ENCODE assay signal across 28 cellular contexts in genomic region chr3:41033956-41034519, GRCh38.
DNase-seq lines count a peak whose midpoint lies in the region; ATAC-seq, FAIRE-seq and TF ChIP-seq lines count a peak whose summit lies in the region.
"Had no signal": no experiment of that assay in that cellular context is flagged by ENCODE, and none has a peak within 500 bp of the region (broad histone marks: within the 10 kb centered on the region; RNA-seq: fewer than 3 reads in every experiment).

No MANE protein-coding gene starts in this region.

- H2BK12ac ChIP-seq in H1 (ENCODE audit: low read depth, low read length) = no peak overlapping the region

- no peaks in the 10 kb centered on the region for H3K79me1 ChIP-seq in H1 (ENCODE audit: low read depth, low read length)

- H3K79me2 ChIP-seq in GM23338 (replicated peaks; ENCODE audit: insufficient read depth) = no peaks in the 10 kb centered on the region
- no peaks in the 10 kb centered on the region for H3K79me2 ChIP-seq in H1 (ENCODE audit: control insufficient read depth in 1 of 2, insufficient read depth in 2 of 2, low read length in 2 of 2)
- H3K79me2 ChIP-seq in keratinocyte (ENCODE audit: control insufficient read depth, insufficient read depth, low read length) = no peaks in the 10 kb centered on the region

- H2BK20ac ChIP-seq in H1 (ENCODE audit: low read length) = no peak overlapping the region

- no peaks in the 10 kb centered on the region for H3K23me2 ChIP-seq in H1 (ENCODE audit: low read depth, low read length)

- TF ChIP-seq EP300 in H1 (IDR thresholded peaks at IDR 0.05; ENCODE audit: borderline replicate concordance in 1 of 2, low read depth in 2 of 2, low read length in 2 of 2) = no peak

- H3K18ac ChIP-seq in H1 (ENCODE audit: extremely low read depth, low read length) = no peak overlapping the region

- no peaks in the 10 kb centered on the region; the same call in 1 of the 2 replicates for H3K9me2 ChIP-seq in GM23338 (ENCODE audit: insufficient read depth)

- peak; percentile 31 for DNase-seq in GM23338 (ENCODE audit: low spot score)
- no peak for DNase-seq in H1 (ENCODE audit: low read depth in 1 of 2, low spot score in 2 of 2)
- DNase-seq in keratinocyte (ENCODE audit: low read depth, low spot score) = no peak
- no peak for DNase-seq in activated CD4-positive, CD25-positive, alpha-beta regulatory T cell (lab: John Stamatoyannopoulos, UW)
- DNase-seq in NCI-H1417 (lab: John Stamatoyannopoulos, UW) = no peak
- DNase-seq: Calu3; CD4-positive, alpha-beta memory T cell; DMS79; IMR-90; Karpas-422; MM.1S; NCI-H1092; NCI-H1694; NCI-H2081 treated with DMSO at 0.1 percent for 48 hours; NCI-H2227 treated with DMSO at 0.1 percent for 48 hours; NCI-H510A treated with DMSO at 0.1 percent for 48 hours; SW 1271 had no signal

- H3K9me3 Mint-ChIP-seq in GM23338 = peaks cover 14% of the 10 kb centered on the region
- H3K9me3 Mint-ChIP-seq: CD4-positive, alpha-beta memory T cell had no signal

- H3K4me1 ChIP-seq in GM23338 (ENCODE audit: insufficient read depth) (no peaks in the 10 kb centered on the region), HEK293 (ENCODE audit: control insufficient read depth, insufficient read depth, low read length) (no peaks in the 10 kb centered on the region), H1 (replicated peaks in 1 of 4; ENCODE audit: control insufficient read depth in 3 of 4, insufficient read depth in 4 of 4, low read length in 3 of 4) (no peaks in the 10 kb centered on the region), keratinocyte (ENCODE audit: control insufficient read depth, extremely low read depth, insufficient read depth, low read length) (no peaks in the 10 kb centered on the region)
- H3K4me1 ChIP-seq: A549, SJSA1 had no signal

- H3K27ac Mint-ChIP-seq in GM23338 = no peak overlapping the region

- H4K20me1 ChIP-seq in GM23338 (replicated peaks; ENCODE audit: insufficient read depth) = no peaks in the 10 kb centered on the region
- H4K20me1 ChIP-seq in H1 (replicated peaks in 1 of 2; ENCODE audit: control insufficient read depth in 1 of 2, insufficient read depth in 2 of 2, low read length in 2 of 2) = no peaks in the 10 kb centered on the region
- no peaks in the 10 kb centered on the region for H4K20me1 ChIP-seq in keratinocyte (ENCODE audit: control insufficient read depth, extremely low read depth, insufficient read depth, low read length)
- H4K20me1 ChIP-seq: BLaER1 had no signal

- H3K27me3 ChIP-seq in GM23338 (ENCODE audit: insufficient read depth) (no peaks in the 10 kb centered on the region), H1 (replicated peaks in 1 of 4; ENCODE audit: control insufficient read depth in 3 of 4, extremely low read depth in 1 of 4, insufficient read depth in 3 of 4, low read length in 3 of 4) (no peaks in the 10 kb centered on the region), keratinocyte (ENCODE audit: control insufficient read depth, extremely low read depth, insufficient read depth, low read length) (peaks cover 9% of the 10 kb centered on the region)
- H3K27me3 ChIP-seq: BLaER1, SJSA1 had no signal

- H4K91ac ChIP-seq in H1 (replicated peaks; ENCODE audit: insufficient read length, low read length) = no peak overlapping the region

- no peak overlapping the region for H2BK5ac ChIP-seq in H1 (ENCODE audit: low read depth, low read length)

- H3K4me2 ChIP-seq in GM23338 (no peak overlapping the region), H1 (ENCODE audit: insufficient read depth in 1 of 2, low read depth in 2 of 2, low read length in 2 of 2) (no peak overlapping the region), keratinocyte (ENCODE audit: control insufficient read depth, extremely low read depth, insufficient read depth, low read depth, low read length) (no peak overlapping the region)
- H3K4me2 ChIP-seq: A549, BLaER1 had no signal

- H3K27ac ChIP-seq in GM23338 (ENCODE audit: low read depth) (no peak overlapping the region), HEK293 (ENCODE audit: extremely low read depth, low read depth, low read length) (no peak overlapping the region), H1 (ENCODE audit: low read depth, low read length) (no peak overlapping the region), keratinocyte (ENCODE audit: control insufficient read depth, insufficient read depth, low read length) (no peak overlapping the region)
- H3K27ac ChIP-seq: A549, BLaER1, HL-60, SJSA1 had no signal

- no peaks in the 10 kb centered on the region for H3F3A ChIP-seq in GM23338 (replicated peaks; ENCODE audit: low read depth)

- FAIRE-seq in H1 (lab: Jason Lieb, UNC) (no peak), keratinocyte (lab: Jason Lieb, UNC) (no peak)
- FAIRE-seq: A549, GM12892, GM18507, H54, HTR-8/SVneo had no signal

- H2AFZ ChIP-seq in GM23338 (no peak overlapping the region), H1 (ENCODE audit: low read length) (no peak overlapping the region), keratinocyte (ENCODE audit: control insufficient read depth, low read length) (no peak overlapping the region)

- no peak overlapping the region for H4K8ac ChIP-seq in H1 (ENCODE audit: extremely low read depth, insufficient read depth, low read length)

- H3K4ac ChIP-seq in H1 (replicated peaks; ENCODE audit: insufficient read length, low read depth, low read length) = no peak overlapping the region

- WGBS in H1 (ENCODE audit: extremely low coverage in 1 of 2, insufficient coverage in 1 of 2, insufficient read length in 1 of 2, insufficient replicate concordance in 2 of 2, low coverage in 1 of 2, low lambda C conversion rate in 2 of 2, missing lambda C conversion rate in 1 of 2), 2 experiments = 73% methylated on average over 3 of the region's 3 CpGs; no CpG with 5 or more reads in 1 of the 2 experiments

- H3K4me1 Mint-ChIP-seq in GM23338 = no peaks in the 10 kb centered on the region; the same call in 2 of the 3 replicates
- H3K4me1 Mint-ChIP-seq: CD4-positive, alpha-beta memory T cell had no signal

- peak; percentile 19 to 50; a peak in 2 of 4 replicates for TF ChIP-seq CTCF in GM23338 (conservative IDR thresholded peaks at IDR 0.05; ENCODE audit: low read depth in 2 of 2)
- no peak for TF ChIP-seq CTCF in HEK293 (tag by site-specific recombination; IDR thresholded peaks at IDR 0.05)
- TF ChIP-seq CTCF in H1 (IDR thresholded peaks at IDR 0.05; ENCODE audit: control extremely low read depth in 1 of 3, insufficient read depth in 1 of 3, low read depth in 1 of 3, low read length in 3 of 3) = peak in 2 of 3 experiments; percentile 2 to 49; a peak in 2 of 4 replicates
- TF ChIP-seq CTCF in keratinocyte (optimal IDR thresholded peaks at IDR 0.05 in 1 of 3, IDR thresholded peaks at IDR 0.05 in 1 of 3, conservative IDR thresholded peaks at IDR 0.05 in 1 of 3; ENCODE audit: extremely low read depth in 1 of 3, insufficient read depth in 2 of 3, low read length in 3 of 3) = peak in 2 of 3 experiments; percentile 21 to 35

- POLR2A ChIA-PET in HEK293 (lab: Yijun Ruan, JAX) (no interaction called here), H1 (lab: Charles Lee; ENCODE audit: partially characterized antibody) (no interaction called here)

- no peak overlapping the region for H2BK15ac ChIP-seq in H1 (ENCODE audit: low read length)

- H3K36me3 Mint-ChIP-seq in GM23338 (ENCODE audit: low read depth) = peaks cover 9% of the 10 kb centered on the region
- H3K36me3 Mint-ChIP-seq: CD4-positive, alpha-beta memory T cell had no signal

- H3K9me1 ChIP-seq in keratinocyte (ENCODE audit: control insufficient read depth, extremely low read depth, insufficient read depth, low read length) = no peaks in the 10 kb centered on the region

- H3K56ac ChIP-seq in H1 (replicated peaks; ENCODE audit: insufficient read length, low read depth, low read length) = no peak overlapping the region

- no peak overlapping the region for H4K5ac ChIP-seq in H1 (ENCODE audit: insufficient read length, low read depth, low read length)

- H3K9me3 ChIP-seq in HEK293 (ENCODE audit: control insufficient read depth, insufficient read depth, low read depth, low read length) = no peaks in the 10 kb centered on the region
- H3K9me3 ChIP-seq in H1 (ENCODE audit: insufficient read depth in 2 of 2, low read depth in 1 of 2, low read length in 1 of 2) = peaks cover 4 to 6% of the 10 kb centered on the region in 2 experiments; a peak in 3 of 4 replicates
- H3K9me3 ChIP-seq in keratinocyte (ENCODE audit: control insufficient read depth, low read depth, low read length) = no peaks in the 10 kb centered on the region
- H3K9me3 ChIP-seq: A549, BLaER1, SJSA1 had no signal

- no peak overlapping the region for H3K14ac ChIP-seq in H1 (ENCODE audit: insufficient read length)

- H3K27me3 Mint-ChIP-seq in GM23338 (ENCODE audit: insufficient read depth, low read depth, poor library complexity) = no peaks in the 10 kb centered on the region

- H3K36me3 ChIP-seq in GM23338 (ENCODE audit: insufficient read depth) (no peaks in the 10 kb centered on the region), HEK293 (ENCODE audit: control insufficient read depth in 2 of 2, insufficient read depth in 1 of 2, low read length in 2 of 2) (no peaks in the 10 kb centered on the region), H1 (ENCODE audit: control insufficient read depth in 2 of 4, insufficient read depth in 4 of 4, low read length in 3 of 4) (no peaks in the 10 kb centered on the region), keratinocyte (ENCODE audit: control insufficient read depth in 2 of 2, extremely low read depth in 1 of 2, insufficient read depth in 2 of 2, low read length in 2 of 2) (no peaks in the 10 kb centered on the region)
- H3K36me3 ChIP-seq: BLaER1, SJSA1 had no signal

- H3K4me3 ChIP-seq in GM23338 = no peak overlapping the region
- H3K4me3 ChIP-seq in HEK293 (ENCODE audit: low read depth, low read length) = no peak overlapping the region
- no peak overlapping the region for H3K4me3 ChIP-seq in H1 (ENCODE audit: extremely low read depth in 1 of 4, insufficient read depth in 2 of 4, low read depth in 3 of 4, low read length in 4 of 4)
- H3K4me3 ChIP-seq in keratinocyte (ENCODE audit: control insufficient read depth in 2 of 3, extremely low read depth in 1 of 3, insufficient read depth in 2 of 3, low read depth in 1 of 3, low read length in 3 of 3) = no peak overlapping the region
- H3K4me3 ChIP-seq: A549, BLaER1, SJSA1 had no signal

- H3K9ac ChIP-seq in H1 (replicated peaks in 1 of 4; ENCODE audit: extremely low read depth in 1 of 4, low read depth in 3 of 4, low read length in 3 of 4) = no peak overlapping the region
- H3K9ac ChIP-seq in keratinocyte (ENCODE audit: control insufficient read depth, extremely low read depth, insufficient read depth, low read length) = no peak overlapping the region
- H3K9ac ChIP-seq: BLaER1 had no signal

- no peak for TF ChIP-seq POLR2A in H1 (IDR thresholded peaks at IDR 0.05; ENCODE audit: control extremely low read depth in 1 of 2, low read depth in 2 of 2, low read length in 2 of 2)

- no peak overlapping the region for H3K23ac ChIP-seq in H1 (ENCODE audit: insufficient read length)

- peak; percentile 38 to 39; a peak in 3 of 4 replicates for TF ChIP-seq RAD21 in H1 (IDR thresholded peaks at IDR 0.05 in 1 of 2, conservative IDR thresholded peaks at IDR 0.05 in 1 of 2; ENCODE audit: low read depth in 2 of 2, low read length in 2 of 2)

- H2BK120ac ChIP-seq in H1 (replicated peaks; ENCODE audit: low read depth, low read length) = no peak overlapping the region

- ATAC-seq in GM23338 (peak; percentile 81), GM18868 (IDR thresholded peaks at IDR 0.05; ENCODE audit: unreplicated experiment) (no peak)
- ATAC-seq: Panc1 had no signal

- H2AK5ac ChIP-seq in H1 (ENCODE audit: low read depth, low read length) = no peak overlapping the region

- H3K4me3 Mint-ChIP-seq in GM23338 = no peak overlapping the region
- H3K4me3 Mint-ChIP-seq: CD4-positive, alpha-beta memory T cell had no signal

- CTCF ChIA-PET in HEK293 (lab: Yijun Ruan, JAX) = no interaction called here
- CTCF ChIA-PET in H1 (lab: Charles Lee; ENCODE audit: partially characterized antibody) = interaction anchor here (0.7 to 1.6 kb wide), 4 partner anchors 9 to 840 kb away, joined by 3 to 5 read pairs (median 4); no protein-coding TSS in a partner anchor

- dilution Hi-C loops in keratinocyte (cut with MboI; ENCODE audit: extremely low pct_ligation_motif_present, low sequenced_read_pairs) = no loop called here
